In the genomic region with DNA sequence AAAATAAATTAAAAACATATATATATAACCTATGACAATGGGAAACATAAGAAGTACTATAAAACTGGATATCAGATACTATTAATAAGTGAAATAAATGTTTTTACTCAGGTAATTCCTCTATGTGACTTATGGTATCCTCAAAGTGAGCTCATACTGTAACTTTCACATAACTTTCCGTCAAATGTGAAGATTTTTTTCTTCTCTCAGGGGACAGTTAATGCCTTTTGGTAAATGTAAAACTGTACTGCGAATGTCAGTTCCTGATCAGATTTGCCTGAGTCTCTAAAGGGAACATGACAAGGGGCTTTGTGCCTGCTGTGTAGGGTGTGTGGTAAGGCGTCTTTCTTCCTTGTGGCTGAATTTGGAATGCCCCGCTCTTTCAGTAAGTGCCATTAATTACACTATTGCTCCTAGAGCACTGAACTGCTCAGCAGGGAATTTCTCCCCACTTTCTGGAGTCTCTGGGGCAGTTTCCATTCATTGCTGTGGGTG, we compare ENCODE assay signal across 9 cellular contexts.
DNase-seq lines count a peak whose midpoint lies in the region; ATAC-seq and TF ChIP-seq lines count a peak whose summit lies in the region.
"Had no signal": no experiment of that assay in that cellular context is flagged by ENCODE, and none has a peak within 500 bp of the region (broad histone marks: within the 10 kb centered on the region; RNA-seq: fewer than 3 reads in every experiment).

No MANE protein-coding gene starts in this region.

- DNase-seq in GM13976 (ENCODE audit: low spot score) (no peak), coronary artery (ENCODE audit: low spot score) (no peak), NCI-H1417 treated with DMSO at 0.1 percent for 48 hours (lab: John Stamatoyannopoulos, UW) (no peak)

- ATAC-seq in GM18505 (IDR thresholded peaks at IDR 0.05; ENCODE audit: unreplicated experiment) (peak; percentile 23), HG02610 (IDR thresholded peaks at IDR 0.05; ENCODE audit: unreplicated experiment) (peak; percentile 57), GM18861 (IDR thresholded peaks at IDR 0.05; ENCODE audit: unreplicated experiment) (no peak)

- peak overlapping the region; percentile 34 for H3K4me2 ChIP-seq in OCI-LY1 (ENCODE audit: low read length)

- H4K20me1 ChIP-seq in OCI-LY1 (ENCODE audit: insufficient read depth, low read length): no peaks in the 10 kb centered on the region

- no peak for TF ChIP-seq POLR2A in GM18505 (IDR thresholded peaks at IDR 0.05; ENCODE audit: borderline replicate concordance, extremely low read depth, insufficient read depth, insufficient read length)

- H3F3A ChIP-seq in OCI-LY1 (ENCODE audit: insufficient read depth, low read length): no peaks in the 10 kb centered on the region

- H3K4me3 Mint-ChIP-seq in nephron: peak overlapping the region in 1 of 3 experiments; percentile 31

- peak overlapping the region; percentile 51 for H3K9ac ChIP-seq in OCI-LY1 (ENCODE audit: low read length)

- H3K9me3 ChIP-seq in OCI-LY1 (ENCODE audit: low read length): no peaks in the 10 kb centered on the region

- H3K27ac Mint-ChIP-seq in nephron: peak overlapping the region; percentile 79 to 99 (median 94)

- no peaks in the 10 kb centered on the region for H3K79me2 ChIP-seq in OCI-LY1 (ENCODE audit: insufficient read depth, low read length)

- H3K9me3 Mint-ChIP-seq in nephron: peaks cover 11% of the 10 kb centered on the region

- H3K4me1 ChIP-seq in OCI-LY1 (ENCODE audit: insufficient read depth, low read length, severe bottlenecking): peaks cover 64% of the 10 kb centered on the region

- peaks cover 8% of the 10 kb centered on the region for H3K36me3 Mint-ChIP-seq in nephron (ENCODE audit: low read depth)

- no peaks in the 10 kb centered on the region for H3K36me3 ChIP-seq in OCI-LY1 (ENCODE audit: insufficient read depth, low read length)
- H3K36me3 ChIP-seq: cardiac muscle cell had no signal

- no peak overlapping the region for H2AFZ ChIP-seq in OCI-LY1 (ENCODE audit: low read length)

- in situ Hi-C loops in GM13976 (cut with MboI; ENCODE audit: low sequenced_read_pairs, unreplicated experiment): no loop called here

- H3K27ac ChIP-seq in OCI-LY1 (ENCODE audit: low read depth, low read length, poor library complexity, severe bottlenecking) (peak overlapping the region; percentile 88), coronary artery (peak overlapping the region in 1 of 2 donors; percentile 22)

- no peaks in the 10 kb centered on the region for H3K9me2 ChIP-seq in OCI-LY1 (ENCODE audit: low read depth, low read length)

- TF ChIP-seq CTCF in OCI-LY1 (IDR thresholded peaks at IDR 0.05; ENCODE audit: low read length) (no peak), nephron (IDR thresholded peaks at IDR 0.05; ENCODE audit: unreplicated experiment in 3 of 3) (no peak), GM13976 (IDR thresholded peaks at IDR 0.05; ENCODE audit: borderline replicate concordance, control extremely low read depth, extremely low read depth, insufficient read depth, missing control alignments) (no peak), coronary artery (IDR thresholded peaks at IDR 0.05) (no peak)

- peaks cover 63% of the 10 kb centered on the region for H3K4me1 Mint-ChIP-seq in nephron

- H3K27me3 ChIP-seq in OCI-LY1 (ENCODE audit: insufficient read depth, low read length): no peaks in the 10 kb centered on the region
- H3K27me3 ChIP-seq: cardiac muscle cell had no signal

- no peaks in the 10 kb centered on the region for H3K27me3 Mint-ChIP-seq in nephron (ENCODE audit: low read depth)

- H3K4me3 ChIP-seq in OCI-LY1 (ENCODE audit: low read depth, low read length, poor library complexity, severe bottlenecking) (peak overlapping the region; percentile 27), coronary artery (no peak overlapping the region)
- H3K4me3 ChIP-seq: cardiac muscle cell had no signal
